Comparison of ENCODE assay signal across 15 cellular contexts in genomic region chr6:28502709-28503305, GRCh38. TPM values are rescaled to one million over a fixed set of nuclear protein-coding genes. Genes with fewer than 3 reads are reported as not detected.
"Had no signal": no experiment of that assay in that cellular context is flagged by ENCODE, and none has a peak within 500 bp of the region (broad histone marks: within the 10 kb centered on the region; RNA-seq: fewer than 3 reads in every experiment).

No MANE protein-coding gene starts in this region.

RNA-seq across cellular contexts. Expression of gene GPX6, which starts 12.8 kb away (rescaled TPM):
- total RNA-seq: activated B cell treated with CpG ODN at 0.5 μM for 24 hours; activated CD4-positive, alpha-beta memory T cell treated with anti-CD3 and anti-CD28 coated beads for 36 hours; activated CD4-positive, alpha-beta memory T cell treated with anti-CD3 and anti-CD28 coated beads, Interleukin-2, amount 10 ng/mL, durations not matched to agents 7 days and 5 days; activated CD4-positive, alpha-beta T cell treated with anti-CD3 and anti-CD28 coated beads for 36 hours; activated CD4-positive, alpha-beta T cell treated with anti-CD3 and anti-CD28 coated beads, Interleukin-2, amount 10 ng/mL, durations not matched to agents 24 days and 14 days; activated CD4-positive, alpha-beta T cell treated with anti-CD3 and anti-CD28 coated beads, Interleukin-2, amount 10 ng/mL, durations not matched to agents 7 days and 5 days; activated CD8-positive, alpha-beta memory T cell treated with anti-CD3 and anti-CD28 coated beads for 36 hours; activated CD8-positive, alpha-beta memory T cell treated with anti-CD3 and anti-CD28 coated beads, Interleukin-2, amount 10 ng/mL, durations not matched to agents 7 days and 5 days; activated CD8-positive, alpha-beta T cell treated with anti-CD3 and anti-CD28 coated beads for 36 hours; activated CD8-positive, alpha-beta T cell treated with anti-CD3 and anti-CD28 coated beads, Interleukin-2, amount 10 ng/mL, durations not matched to agents 7 days and 5 days; T-cell; T-helper 1 cell treated with Interleukin-12 subunit alpha and Interleukin-12 subunit beta and Interleukin-4 antibody, amounts not matched to agents 30 ng/mL and 1 ng/mL, for 36 hours; T-helper 17 cell; T-helper 2 cell treated with Interferon-gamma antibody and Interleukin-4, amounts not matched to agents 100 ng/mL and 5 ng/mL, for 36 hours; WTC11 had no signal

RNA-seq across cellular contexts. Expression of gene GPX5, which starts 22.9 kb away (rescaled TPM):
- total RNA-seq: activated B cell treated with CpG ODN at 0.5 μM for 24 hours; activated CD4-positive, alpha-beta memory T cell treated with anti-CD3 and anti-CD28 coated beads for 36 hours; activated CD4-positive, alpha-beta memory T cell treated with anti-CD3 and anti-CD28 coated beads, Interleukin-2, amount 10 ng/mL, durations not matched to agents 7 days and 5 days; activated CD4-positive, alpha-beta T cell treated with anti-CD3 and anti-CD28 coated beads for 36 hours; activated CD4-positive, alpha-beta T cell treated with anti-CD3 and anti-CD28 coated beads, Interleukin-2, amount 10 ng/mL, durations not matched to agents 24 days and 14 days; activated CD4-positive, alpha-beta T cell treated with anti-CD3 and anti-CD28 coated beads, Interleukin-2, amount 10 ng/mL, durations not matched to agents 7 days and 5 days; activated CD8-positive, alpha-beta memory T cell treated with anti-CD3 and anti-CD28 coated beads for 36 hours; activated CD8-positive, alpha-beta memory T cell treated with anti-CD3 and anti-CD28 coated beads, Interleukin-2, amount 10 ng/mL, durations not matched to agents 7 days and 5 days; activated CD8-positive, alpha-beta T cell treated with anti-CD3 and anti-CD28 coated beads for 36 hours; activated CD8-positive, alpha-beta T cell treated with anti-CD3 and anti-CD28 coated beads, Interleukin-2, amount 10 ng/mL, durations not matched to agents 7 days and 5 days; T-cell; T-helper 1 cell treated with Interleukin-12 subunit alpha and Interleukin-12 subunit beta and Interleukin-4 antibody, amounts not matched to agents 30 ng/mL and 1 ng/mL, for 36 hours; T-helper 17 cell; T-helper 2 cell treated with Interferon-gamma antibody and Interleukin-4, amounts not matched to agents 100 ng/mL and 5 ng/mL, for 36 hours; WTC11 had no signal
